Comparison of ENCODE assay signal across 8 cellular contexts in genomic region chr15:81002254-81003022, GRCh38.
DNase-seq lines count a peak whose midpoint lies in the region; ATAC-seq and FAIRE-seq lines count a peak whose summit lies in the region.

No MANE protein-coding gene starts in this region.

- H3K9me3 Mint-ChIP-seq in activated naive CD8-positive, alpha-beta T cell (ENCODE audit: low read depth): no peaks in the 10 kb centered on the region
- no peaks in the 10 kb centered on the region for H3K9me3 Mint-ChIP-seq in stimulated activated naive B cell treated with anti-CD40 and anti-IgM and Interleukin-4, amounts not matched to agents 10 μg/mL and 1 μg/mL and 100 μg/mL, for 72 hours

- H3K27ac Mint-ChIP-seq in activated naive CD8-positive, alpha-beta T cell: no peak overlapping the region
- H3K27ac Mint-ChIP-seq in stimulated activated naive B cell treated with anti-CD40 and anti-IgM and Interleukin-4, amounts not matched to agents 10 μg/mL and 1 μg/mL and 100 μg/mL, for 72 hours: peak overlapping the region; percentile 42

- FAIRE-seq in HTR-8/SVneo (lab: Jason Lieb, UNC): no peak

- peak overlapping the region; percentile 51 for H3K4me3 Mint-ChIP-seq in activated naive CD8-positive, alpha-beta T cell
- peak overlapping the region; percentile 72 to 91 for H3K4me3 Mint-ChIP-seq in stimulated activated naive B cell treated with anti-CD40 and anti-IgM and Interleukin-4, amounts not matched to agents 10 μg/mL and 1 μg/mL and 100 μg/mL, for 72 hours

- H3K9me3 ChIP-seq in iPS-18c (ENCODE audit: control insufficient read depth, insufficient read depth, low read length): no peaks in the 10 kb centered on the region

- H3K4me1 Mint-ChIP-seq in activated naive CD8-positive, alpha-beta T cell (ENCODE audit: low read depth): peaks cover 50% of the 10 kb centered on the region
- H3K4me1 Mint-ChIP-seq in stimulated activated naive B cell treated with anti-CD40 and anti-IgM and Interleukin-4, amounts not matched to agents 10 μg/mL and 1 μg/mL and 100 μg/mL, for 72 hours: peaks cover 28 to 52% of the 10 kb centered on the region in 2 donors

- H3K36me3 Mint-ChIP-seq in activated naive CD8-positive, alpha-beta T cell: peaks cover 7% of the 10 kb centered on the region
- peaks cover 15 to 20% of the 10 kb centered on the region in 2 donors for H3K36me3 Mint-ChIP-seq in stimulated activated naive B cell treated with anti-CD40 and anti-IgM and Interleukin-4, amounts not matched to agents 10 μg/mL and 1 μg/mL and 100 μg/mL, for 72 hours

- no peak for ATAC-seq in stimulated activated naive B cell treated with anti-CD40 and anti-IgM and Interleukin-4, amounts not matched to agents 10 μg/mL and 1 μg/mL and 100 μg/mL, for 72 hours (replicated peaks)
- no peak for ATAC-seq in HG02588 (IDR thresholded peaks at IDR 0.05; ENCODE audit: unreplicated experiment)

- H3K27me3 Mint-ChIP-seq in activated naive CD8-positive, alpha-beta T cell: no peaks in the 10 kb centered on the region
- H3K27me3 Mint-ChIP-seq in stimulated activated naive B cell treated with anti-CD40 and anti-IgM and Interleukin-4, amounts not matched to agents 10 μg/mL and 1 μg/mL and 100 μg/mL, for 72 hours: no peaks in the 10 kb centered on the region

- DNase-seq in NCI-H748 (lab: John Stamatoyannopoulos, UW; ENCODE audit: unreplicated experiment) (peak; percentile 34), NCI-H748 treated with DMSO at 0.1 percent for 48 hours (lab: John Stamatoyannopoulos, UW) (no peak), HTR-8/SVneo (ENCODE audit: insufficient read length, low spot score) (no peak), GM19238 (ENCODE audit: insufficient read length, low spot score) (no peak)
- no peak for DNase-seq in stimulated activated naive B cell treated with anti-CD40 and anti-IgM and Interleukin-4, amounts not matched to agents 10 μg/mL and 1 μg/mL and 100 μg/mL, for 72 hours

- peak overlapping the region; percentile 82 for H3K4me3 ChIP-seq in iPS-18c (ENCODE audit: insufficient read depth, low read depth, low read length)
